ENCODE assay signal across 10 cellular contexts in the genomic region with DNA sequence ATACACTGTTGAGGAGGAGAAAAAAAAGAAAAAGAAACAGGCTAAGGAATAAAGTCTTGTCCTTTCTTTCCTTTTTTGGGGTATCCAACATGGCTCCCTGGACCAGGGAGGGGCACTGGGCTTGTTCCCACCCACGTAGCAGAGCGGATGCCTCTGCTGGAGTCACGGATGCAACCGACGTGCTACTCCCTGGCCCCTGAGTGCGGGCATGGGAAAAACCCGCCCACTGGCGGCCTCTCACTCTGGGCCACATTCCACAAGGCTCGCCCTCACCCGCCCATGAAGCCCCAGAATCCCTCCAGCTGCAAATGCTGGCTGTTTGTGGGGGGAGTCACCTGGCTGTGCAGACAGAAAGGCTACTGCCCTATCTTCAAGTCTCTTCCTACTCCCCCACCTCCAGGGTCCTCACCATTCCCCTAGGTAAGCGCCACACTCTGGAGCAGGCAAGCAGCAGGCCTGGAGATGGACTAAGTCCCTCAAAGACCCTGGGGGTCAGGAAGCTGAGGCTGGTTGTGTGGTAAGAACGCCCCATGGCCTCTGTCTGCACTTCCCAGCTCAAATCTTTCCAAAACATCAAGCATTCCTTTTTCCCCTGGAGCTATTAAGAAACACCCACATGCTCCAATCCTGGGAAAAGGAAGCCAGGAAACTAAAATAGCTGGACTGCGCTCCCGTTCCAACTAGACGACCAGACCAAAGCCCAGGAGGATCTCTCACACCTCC. TPM values are rescaled to one million over a fixed set of nuclear protein-coding genes. Genes with fewer than 3 reads are reported as not detected.
DNase-seq lines count a peak whose midpoint lies in the region; ATAC-seq and TF ChIP-seq lines count a peak whose summit lies in the region.
"Had no signal": no experiment of that assay in that cellular context is flagged by ENCODE, and none has a peak within 500 bp of the region (broad histone marks: within the 10 kb centered on the region; RNA-seq: fewer than 3 reads in every experiment).

No MANE protein-coding gene starts in this region.

- TF ChIP-seq CTCF in AG09309 (IDR thresholded peaks at IDR 0.05; ENCODE audit: control insufficient read depth, insufficient read depth, low read depth, low read length, missing control alignments) (no peak), VCaP (conservative IDR thresholded peaks at IDR 0.05) (no peak), GM10266 (IDR thresholded peaks at IDR 0.05; ENCODE audit: control insufficient read depth, insufficient read depth, low read depth, missing control alignments) (no peak)

- POLR2A ChIA-PET in activated CD8-positive, alpha-beta T cell treated with anti-CD3 and anti-CD28 coated beads, Interleukin-2, amount 10 ng/mL, durations not matched to agents 7 days and 5 days (lab: Charles Lee): no interaction called here

- intact Hi-C loops in posterior vena cava (cut with DNase I): loop anchor here (5.0 to 10.0 kb wide), 3 partner anchors 53 to 305 kb away; no protein-coding TSS in a partner anchor
- intact Hi-C loops in head of caudate nucleus (cut with DNase I): loop anchor here (5.0 kb wide), 1 partner anchor 68 kb away; no protein-coding TSS in a partner anchor

- no peaks in the 10 kb centered on the region for H3K27me3 Mint-ChIP-seq in activated CD8-positive, alpha-beta T cell treated with anti-CD3 and anti-CD28 coated beads, Interleukin-2, amount 10 ng/mL, durations not matched to agents 7 days and 5 days (ENCODE audit: low read depth)
- H3K27me3 Mint-ChIP-seq: activated CD8-positive, alpha-beta T cell treated with anti-CD3 and anti-CD28 coated beads for 36 hours had no signal

- ATAC-seq in activated CD8-positive, alpha-beta T cell treated with anti-CD3 and anti-CD28 coated beads, Interleukin-2, amount 10 ng/mL, durations not matched to agents 7 days and 5 days: no peak
- no peak for ATAC-seq in left lobe of liver
- ATAC-seq: activated CD8-positive, alpha-beta T cell treated with anti-CD3 and anti-CD28 coated beads for 36 hours had no signal

- no peaks in the 10 kb centered on the region for H3K9me3 Mint-ChIP-seq in activated CD8-positive, alpha-beta T cell treated with anti-CD3 and anti-CD28 coated beads, Interleukin-2, amount 10 ng/mL, durations not matched to agents 7 days and 5 days (ENCODE audit: insufficient read depth)
- H3K9me3 Mint-ChIP-seq: activated CD8-positive, alpha-beta T cell treated with anti-CD3 and anti-CD28 coated beads for 36 hours had no signal

- peaks cover 46% of the 10 kb centered on the region for H3K36me3 Mint-ChIP-seq in activated CD8-positive, alpha-beta T cell treated with anti-CD3 and anti-CD28 coated beads, Interleukin-2, amount 10 ng/mL, durations not matched to agents 7 days and 5 days (ENCODE audit: low read depth)

- H3K4me3 Mint-ChIP-seq in activated CD8-positive, alpha-beta T cell treated with anti-CD3 and anti-CD28 coated beads, Interleukin-2, amount 10 ng/mL, durations not matched to agents 7 days and 5 days: no peak overlapping the region
- H3K4me3 Mint-ChIP-seq: activated CD8-positive, alpha-beta T cell treated with anti-CD3 and anti-CD28 coated beads for 36 hours had no signal

- CTCF ChIA-PET in activated CD8-positive, alpha-beta T cell treated with anti-CD3 and anti-CD28 coated beads, Interleukin-2, amount 10 ng/mL, durations not matched to agents 7 days and 5 days (lab: Charles Lee): interaction anchor here (0.8 to 2.9 kb wide), 3 partner anchors 18 to 159 kb away, joined by 3 to 9 read pairs (median 3); a partner anchor contains a TSS

- peak overlapping the region; percentile 19; the same call in 1 of the 2 replicates for H3K27ac ChIP-seq in VCaP

- peak; percentile 85 for DNase-seq in AG09309 (ENCODE audit: low read depth)
- DNase-seq in foreskin melanocyte: peak; percentile 77
- DNase-seq in posterior vena cava (ENCODE audit: low spot score): peak; percentile 94
- DNase-seq in activated CD8-positive, alpha-beta T cell treated with anti-CD3 and anti-CD28 coated beads, Interleukin-2, amount 10 ng/mL, durations not matched to agents 7 days and 5 days: no peak
- DNase-seq in GM10266 (ENCODE audit: extremely low spot score): no peak
- DNase-seq in left lobe of liver (ENCODE audit: low spot score): no peak
- no peak for DNase-seq in head of caudate nucleus
- DNase-seq: activated CD8-positive, alpha-beta T cell treated with anti-CD3 and anti-CD28 coated beads for 36 hours; NCI-H1105 treated with DMSO at 0.1 percent for 48 hours had no signal

- H3K27ac Mint-ChIP-seq in activated CD8-positive, alpha-beta T cell treated with anti-CD3 and anti-CD28 coated beads, Interleukin-2, amount 10 ng/mL, durations not matched to agents 7 days and 5 days: no peak overlapping the region
- H3K27ac Mint-ChIP-seq: activated CD8-positive, alpha-beta T cell treated with anti-CD3 and anti-CD28 coated beads for 36 hours had no signal

- no peaks in the 10 kb centered on the region for H3K4me1 Mint-ChIP-seq in activated CD8-positive, alpha-beta T cell treated with anti-CD3 and anti-CD28 coated beads, Interleukin-2, amount 10 ng/mL, durations not matched to agents 7 days and 5 days (ENCODE audit: low read depth)

- no peak overlapping the region; the same call in 1 of the 2 replicates for H3K4me3 ChIP-seq in AG09309 (ENCODE audit: control insufficient read depth, low read depth, low read length)

RNA-seq across cellular contexts. Expression of a gene that starts 17.8 kb away (rescaled TPM):
- total RNA-seq in posterior vena cava (under 1 TPM; 0.48 to 0.51 TPM), left lobe of liver (0.15 TPM)
- under 1 TPM; 0.21 to 0.29 TPM for total RNA-seq in activated CD8-positive, alpha-beta T cell treated with anti-CD3 and anti-CD28 coated beads, Interleukin-2, amount 10 ng/mL, durations not matched to agents 7 days and 5 days
- total RNA-seq: activated CD8-positive, alpha-beta T cell treated with anti-CD3 and anti-CD28 coated beads for 36 hours had no signal

RNA-seq across cellular contexts. Expression of a gene that starts 49.3 kb away (rescaled TPM):
- total RNA-seq in posterior vena cava: 100 to 1,000 TPM; 164 to 165 TPM
- total RNA-seq in activated CD8-positive, alpha-beta T cell treated with anti-CD3 and anti-CD28 coated beads, Interleukin-2, amount 10 ng/mL, durations not matched to agents 7 days and 5 days: not detected
- 4.6 TPM for total RNA-seq in left lobe of liver

Comparison
In these comparisons a context has a peak if more than half of its experiments do, and no peak if none do; other contexts are left out.
1. DNase-seq: peak in AG09309 (single experiment), foreskin melanocyte (single experiment) and posterior vena cava (single experiment); none in activated CD8-positive, alpha-beta T cell treated with anti-CD3 and anti-CD28 coated beads, Interleukin-2, amount 10 ng/mL, durations not matched to agents 7 days and 5 days (single experiment), GM10266 (single experiment), left lobe of liver (single experiment) and head of caudate nucleus (0 of 42).
2. RNA of a gene that starts 49.3 kb away (total RNA-seq): 164 to 165 TPM in posterior vena cava; 4.6 TPM in left lobe of liver (single experiment) and not detected in activated CD8-positive, alpha-beta T cell treated with anti-CD3 and anti-CD28 coated beads, Interleukin-2, amount 10 ng/mL, durations not matched to agents 7 days and 5 days; every median in the first group is over 10 times any median in the second.